ENCODE assay signal across 5 cellular contexts in the genomic region with DNA sequence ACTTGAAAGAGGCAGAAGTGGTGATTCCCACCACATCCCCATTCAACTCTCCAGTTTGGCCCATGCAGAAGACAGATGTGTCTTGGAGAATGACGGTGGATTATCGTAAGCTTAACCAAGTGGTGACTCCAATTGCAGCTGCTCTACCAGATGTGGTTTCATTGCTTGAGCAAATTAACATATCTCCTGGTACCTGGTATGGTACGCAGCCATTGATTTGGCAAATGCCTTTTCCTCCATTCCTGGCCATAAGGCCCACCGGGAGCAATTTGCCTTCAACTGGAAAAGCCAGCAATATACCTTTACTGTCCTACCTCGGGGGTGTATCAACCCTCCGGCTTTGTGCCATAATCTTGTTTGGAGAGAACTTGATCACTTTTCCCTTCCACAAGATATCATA.
"Had no signal": no experiment of that assay in that cellular context is flagged by ENCODE, and none has a peak within 500 bp of the region (broad histone marks: within the 10 kb centered on the region; RNA-seq: fewer than 3 reads in every experiment).

No MANE protein-coding gene starts in this region.

- H3K27ac Mint-ChIP-seq: GM23338, H9 had no signal

- ATAC-seq: GM23338, K562 had no signal

- H3K4me3 Mint-ChIP-seq: GM23338, H9 had no signal

- H3K4me3 ChIP-seq: GM23338, K562 had no signal

- H3K9me3 Mint-ChIP-seq: GM23338, H9 had no signal

- DNase-seq: H9, HCEC 1CT, IMR-90 had no signal
